ENCODE assay signal across 21 cellular contexts in the genomic region with DNA sequence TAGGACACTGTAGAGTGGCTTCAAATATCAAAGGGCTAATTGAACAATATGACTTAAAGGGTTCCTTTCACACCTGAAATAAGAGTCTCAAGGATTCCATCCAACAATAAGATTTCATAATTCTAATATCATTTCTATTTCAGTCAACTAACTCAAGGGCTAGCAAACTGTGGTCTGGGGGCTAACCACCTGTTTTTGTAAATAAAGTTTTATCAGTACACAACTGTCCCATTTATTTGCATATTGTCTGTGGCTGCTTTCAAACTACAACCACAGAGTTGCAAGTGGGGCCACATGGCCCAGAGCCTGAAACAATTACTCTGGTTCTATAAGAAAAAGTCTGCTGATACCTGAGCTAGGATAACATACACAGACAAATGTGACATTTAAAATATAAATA.
"Had no signal": no experiment of that assay in that cellular context is flagged by ENCODE, and none has a peak within 500 bp of the region (broad histone marks: within the 10 kb centered on the region; RNA-seq: fewer than 3 reads in every experiment).

No MANE protein-coding gene starts in this region.

- H3K27me3 ChIP-seq: breast epithelium, colonic mucosa, dorsolateral prefrontal cortex, esophagus muscularis mucosa, gastrocnemius medialis had no signal

- H3K36me3 ChIP-seq: breast epithelium, colonic mucosa, esophagus muscularis mucosa, gastrocnemius medialis had no signal

- H3K27ac ChIP-seq: breast epithelium, colonic mucosa, dorsolateral prefrontal cortex, esophagus muscularis mucosa had no signal

- H3K4me3 Mint-ChIP-seq: activated naive CD4-positive, alpha-beta T cell treated with anti-CD3 and anti-CD28 coated beads for 36 hours; activated naive CD8-positive, alpha-beta T cell treated with anti-CD3 and anti-CD28 coated beads, Interleukin-2, amount 10 ng/mL, durations not matched to agents 7 days and 5 days; nephron had no signal

- DNase-seq: activated CD4-positive, alpha-beta T cell treated with anti-CD3 and anti-CD28 coated beads for 1 hour; activated CD4-positive, alpha-beta T cell treated with anti-CD3 and anti-CD28 coated beads, Interleukin-2, amount 50 U/mL, for 1 hour; activated effector memory CD4-positive, alpha-beta T cell treated with Interleukin-2 at 50 U/mL for 16 hours; activated naive CD4-positive, alpha-beta T cell treated with anti-CD3 and anti-CD28 coated beads for 36 hours; activated naive CD8-positive, alpha-beta T cell treated with anti-CD3 and anti-CD28 coated beads, Interleukin-2, amount 10 ng/mL, durations not matched to agents 7 days and 5 days; activated T-cell treated with anti-CD3 and anti-CD28 coated beads, Interleukin-2, amount 50 U/mL, for 1 hour; amniotic stem cell; colonic mucosa; dorsolateral prefrontal cortex; gastrocnemius medialis; head of caudate nucleus; hypothalamus; left cardiac atrium; midbrain; nucleus accumbens; stimulated activated CD4-positive, alpha-beta T cell treated with anti-CD3 and anti-CD28 coated beads, Interleukin-4, amount 100 ng/mL, for 24 hours; stimulated activated naive CD8-positive, alpha-beta T cell treated with anti-CD3 and anti-CD28 coated beads, Interleukin-15, Interleukin-2, amounts not matched to agents 100 U/mL and 50 U/mL, for 24 hours; T-helper 9 cell had no signal

- H3K4me1 ChIP-seq: breast epithelium had no signal

- ATAC-seq: gastrocnemius medialis; stimulated activated naive CD8-positive, alpha-beta T cell treated with anti-CD3 and anti-CD28 coated beads, Interleukin-15, Interleukin-2, amounts not matched to agents 100 U/mL and 50 U/mL, for 24 hours had no signal

- H3K9me3 ChIP-seq: breast epithelium, colonic mucosa, gastrocnemius medialis had no signal

- H3K27ac Mint-ChIP-seq: activated naive CD4-positive, alpha-beta T cell treated with anti-CD3 and anti-CD28 coated beads for 36 hours; activated naive CD8-positive, alpha-beta T cell treated with anti-CD3 and anti-CD28 coated beads, Interleukin-2, amount 10 ng/mL, durations not matched to agents 7 days and 5 days; nephron had no signal

- H3K4me3 ChIP-seq: breast epithelium, colonic mucosa, dorsolateral prefrontal cortex, esophagus muscularis mucosa, gastrocnemius medialis had no signal

- H3K27me3 Mint-ChIP-seq: activated naive CD8-positive, alpha-beta T cell treated with anti-CD3 and anti-CD28 coated beads, Interleukin-2, amount 10 ng/mL, durations not matched to agents 7 days and 5 days had no signal
